ENCODE assay signal across 28 cellular contexts in genomic region chr9:113302792-113303418, GRCh38. TPM values are rescaled to one million over a fixed set of nuclear protein-coding genes. Genes with fewer than 3 reads are reported as not detected.
A peak's percentile ranks its signal among the peaks of the same experiment; 100 is the strongest.
DNase-seq lines count a peak whose midpoint lies in the region; ATAC-seq, FAIRE-seq and TF ChIP-seq lines count a peak whose summit lies in the region.
"Had no signal": no experiment of that assay in that cellular context is flagged by ENCODE, and none has a peak within 500 bp of the region (broad histone marks: within the 10 kb centered on the region; RNA-seq: fewer than 3 reads in every experiment).

A gene with protein sequence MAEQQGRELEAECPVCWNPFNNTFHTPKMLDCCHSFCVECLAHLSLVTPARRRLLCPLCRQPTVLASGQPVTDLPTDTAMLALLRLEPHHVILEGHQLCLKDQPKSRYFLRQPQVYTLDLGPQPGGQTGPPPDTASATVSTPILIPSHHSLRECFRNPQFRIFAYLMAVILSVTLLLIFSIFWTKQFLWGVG (minus strand): TSS chr9:113303376. CDS start chr9:113298184, 5,192 bp downstream.

- H3K9me3 Mint-ChIP-seq in GM23338, result no peaks in the 10 kb centered on the region
- H3K9me3 Mint-ChIP-seq: activated naive CD4-positive, alpha-beta T cell treated with anti-CD3 and anti-CD28 coated beads, Interleukin-2, amount 50 U/mL, for 24 hours; central memory CD8-positive, alpha-beta T cell; memory B cell; naive thymus-derived CD4-positive, alpha-beta T cell; T-cell had no signal

- no peak for TF ChIP-seq CTCF in GM23338 (conservative IDR thresholded peaks at IDR 0.05; ENCODE audit: low read depth in 2 of 2)
- TF ChIP-seq CTCF in bronchial epithelial cell (IDR thresholded peaks at IDR 0.05; ENCODE audit: insufficient read depth, low read length, severe bottlenecking), result no peak
- no peak for TF ChIP-seq CTCF in kidney epithelial cell (IDR thresholded peaks at IDR 0.05; ENCODE audit: insufficient read depth, low read length, poor library complexity, severe bottlenecking)

- H3K4me2 ChIP-seq in GM23338, result no peak within 1 kb of the TSS
- H3K4me2 ChIP-seq: PC-9 had no signal

- H3K4me3 Mint-ChIP-seq in GM23338, result no peak within 1 kb of the TSS
- H3K4me3 Mint-ChIP-seq: activated CD4-positive, alpha-beta T cell treated with anti-CD3 and anti-CD28 coated beads for 36 hours; activated CD8-positive, alpha-beta memory T cell treated with anti-CD3 and anti-CD28 coated beads, Interleukin-2, amount 10 ng/mL, durations not matched to agents 7 days and 5 days; activated naive CD4-positive, alpha-beta T cell treated with anti-CD3 and anti-CD28 coated beads, Interleukin-2, amount 50 U/mL, for 24 hours; central memory CD8-positive, alpha-beta T cell; memory B cell; naive thymus-derived CD4-positive, alpha-beta T cell; T-cell had no signal

- peaks cover 3% of the 10 kb centered on the region for H3K27me3 Mint-ChIP-seq in GM23338 (ENCODE audit: insufficient read depth, low read depth, poor library complexity)

- no peaks in the 10 kb centered on the region for H4K20me1 ChIP-seq in GM23338 (replicated peaks; ENCODE audit: insufficient read depth)

- DNase-seq in GM23338 (ENCODE audit: low spot score) (peak; percentile 37), bronchial epithelial cell (ENCODE audit: low read depth) (peak; percentile 3), kidney epithelial cell (ENCODE audit: low read depth) (peak; percentile 19), renal cortical epithelial cell (ENCODE audit: low read depth) (peak; percentile 87), T1000 (lab: John Stamatoyannopoulos, UW) (no peak), NCI-H1092 (lab: John Stamatoyannopoulos, UW) (no peak), T-helper 1 cell (no peak)
- DNase-seq: activated CD4-positive, alpha-beta T cell treated with anti-CD3 and anti-CD28 coated beads for 36 hours; activated CD8-positive, alpha-beta memory T cell treated with anti-CD3 and anti-CD28 coated beads, Interleukin-2, amount 10 ng/mL, durations not matched to agents 7 days and 5 days; aorta; erythroblast; naive thymus-derived CD4-positive, alpha-beta T cell; NCI-H446; PC-9; SHP77; stimulated activated naive CD4-positive, alpha-beta T cell; T-cell had no signal

- H3F3A ChIP-seq in GM23338 (replicated peaks; ENCODE audit: low read depth), result no peaks in the 10 kb centered on the region

- peak; percentile 71 for ATAC-seq in GM23338
- ATAC-seq in HG03442 (IDR thresholded peaks at IDR 0.05; ENCODE audit: unreplicated experiment), result no peak
- ATAC-seq: activated CD4-positive, alpha-beta T cell treated with anti-CD3 and anti-CD28 coated beads for 36 hours; activated CD8-positive, alpha-beta memory T cell treated with anti-CD3 and anti-CD28 coated beads, Interleukin-2, amount 10 ng/mL, durations not matched to agents 7 days and 5 days; naive thymus-derived CD4-positive, alpha-beta T cell; T-cell had no signal

- no peaks in the 10 kb centered on the region for H3K36me3 Mint-ChIP-seq in GM23338 (ENCODE audit: low read depth)
- H3K36me3 Mint-ChIP-seq: activated CD8-positive, alpha-beta memory T cell treated with anti-CD3 and anti-CD28 coated beads, Interleukin-2, amount 10 ng/mL, durations not matched to agents 7 days and 5 days; activated naive CD4-positive, alpha-beta T cell treated with anti-CD3 and anti-CD28 coated beads, Interleukin-2, amount 50 U/mL, for 24 hours; memory B cell; naive thymus-derived CD4-positive, alpha-beta T cell; T-cell had no signal

- H3K4me3 ChIP-seq in GM23338, result no peak within 1 kb of the TSS
- no peak within 1 kb of the TSS for H3K4me3 ChIP-seq in bronchial epithelial cell (ENCODE audit: low read depth, low read length)
- no peak within 1 kb of the TSS for H3K4me3 ChIP-seq in kidney epithelial cell (ENCODE audit: low read depth, low read length)
- H3K4me3 ChIP-seq: PC-9, thoracic aorta had no signal

- H3K27ac Mint-ChIP-seq in GM23338, result no peak within 1 kb of the TSS
- H3K27ac Mint-ChIP-seq: activated CD4-positive, alpha-beta T cell treated with anti-CD3 and anti-CD28 coated beads for 36 hours; activated CD8-positive, alpha-beta memory T cell treated with anti-CD3 and anti-CD28 coated beads, Interleukin-2, amount 10 ng/mL, durations not matched to agents 7 days and 5 days; activated naive CD4-positive, alpha-beta T cell treated with anti-CD3 and anti-CD28 coated beads, Interleukin-2, amount 50 U/mL, for 24 hours; memory B cell; T-cell had no signal

- no peaks in the 10 kb centered on the region for H3K9me2 ChIP-seq in GM23338 (ENCODE audit: insufficient read depth)

- H3K4me1 ChIP-seq in GM23338 (ENCODE audit: insufficient read depth), result no peaks in the 10 kb centered on the region
- H3K4me1 ChIP-seq: parathyroid adenoma had no signal

- no peaks in the 10 kb centered on the region for H3K27me3 ChIP-seq in GM23338 (ENCODE audit: insufficient read depth)
- H3K27me3 ChIP-seq in bronchial epithelial cell (ENCODE audit: control insufficient read depth, insufficient read depth, low read length), result no peaks in the 10 kb centered on the region
- H3K27me3 ChIP-seq in kidney epithelial cell (ENCODE audit: control insufficient read depth, insufficient read depth, low read length), result no peaks in the 10 kb centered on the region

- H3K4me1 Mint-ChIP-seq in GM23338, result peaks cover 7% of the 10 kb centered on the region; the same call in 2 of the 3 replicates
- H3K4me1 Mint-ChIP-seq: activated CD4-positive, alpha-beta T cell treated with anti-CD3 and anti-CD28 coated beads for 36 hours; activated naive CD4-positive, alpha-beta T cell treated with anti-CD3 and anti-CD28 coated beads, Interleukin-2, amount 50 U/mL, for 24 hours; central memory CD8-positive, alpha-beta T cell; T-cell had no signal

- H2AFZ ChIP-seq in GM23338, result peak within 1 kb of the TSS; percentile 89
- H2AFZ ChIP-seq: parathyroid adenoma, PC-9 had no signal

- no peak within 1 kb of the TSS for H3K27ac ChIP-seq in GM23338 (ENCODE audit: low read depth)
- H3K27ac ChIP-seq: C4-2B, parathyroid adenoma, PC-9, thoracic aorta had no signal

- H3K36me3 ChIP-seq in GM23338 (ENCODE audit: insufficient read depth), result no peaks in the 10 kb centered on the region
- no peaks in the 10 kb centered on the region for H3K36me3 ChIP-seq in bronchial epithelial cell (ENCODE audit: control insufficient read depth, insufficient read depth, low read length)
- no peaks in the 10 kb centered on the region for H3K36me3 ChIP-seq in kidney epithelial cell (ENCODE audit: control insufficient read depth, insufficient read depth, low read length)
- H3K36me3 ChIP-seq: thoracic aorta had no signal

- FAIRE-seq in bronchial epithelial cell (lab: Jason Lieb, UNC), result no peak
- FAIRE-seq: frontal cortex, keratinocyte had no signal

- H3K79me2 ChIP-seq in GM23338 (replicated peaks; ENCODE audit: insufficient read depth), result no peaks in the 10 kb centered on the region
- H3K79me2 ChIP-seq: parathyroid adenoma had no signal

TF ChIP-seq in GM23338, 12 proteins besides CTCF, POLR2A, EP300 and RAD21 (continues in another document):
- TF ChIP-seq EZH2phosphoT487 (IDR thresholded peaks at IDR 0.05; ENCODE audit: unreplicated experiment) (no peak), CREB1 (CRISPR knock-in tag; IDR thresholded peaks at IDR 0.05; ENCODE audit: low read depth) (no peak), ZNF114 (CRISPR knock-in tag; IDR thresholded peaks at IDR 0.05) (no peak)

RNA-seq across cellular contexts. Expression of the gene that starts here (rescaled TPM):
- not detected in 2 replicates for total RNA-seq in GM23338 (2014; rRNA removed; shearing (Covaris generic))
- 0.24 and 0.42 TPM in 2 replicates for polyA plus RNA-seq in GM23338 (2016; fragmentation: Nextera tagmentation; extraction: Ambion mirVana)
- total RNA-seq in bronchial epithelial cell, result 0.26 and 0.38 TPM in 2 replicates
- not detected in 2 replicates for total RNA-seq in kidney epithelial cell
- total RNA-seq in renal cortical epithelial cell, result 0.80 and 1.2 TPM in 2 replicates
- total RNA-seq: activated CD8-positive, alpha-beta memory T cell treated with anti-CD3 and anti-CD28 coated beads, Interleukin-2, amount 10 ng/mL, durations not matched to agents 7 days and 5 days; aorta; frontal cortex; G401; naive thymus-derived CD4-positive, alpha-beta T cell; thoracic aorta had no signal
- polyA plus RNA-seq: AG04450; aorta; keratinocyte; naive thymus-derived CD4-positive, alpha-beta T cell had no signal

Comparison
In these comparisons a context has a peak if more than half of its experiments do, and no peak if none do; other contexts are left out.
1. Peak in DNase-seq and ATAC-seq in GM23338; RNA of the gene not detected or under 1 TPM.
2. Peak in DNase-seq in bronchial epithelial cell; RNA of the gene not detected or under 1 TPM.
3. Peak in DNase-seq in kidney epithelial cell; RNA of the gene not detected or under 1 TPM.